8 cellular contexts compared by ENCODE assay signal in the genomic region with DNA sequence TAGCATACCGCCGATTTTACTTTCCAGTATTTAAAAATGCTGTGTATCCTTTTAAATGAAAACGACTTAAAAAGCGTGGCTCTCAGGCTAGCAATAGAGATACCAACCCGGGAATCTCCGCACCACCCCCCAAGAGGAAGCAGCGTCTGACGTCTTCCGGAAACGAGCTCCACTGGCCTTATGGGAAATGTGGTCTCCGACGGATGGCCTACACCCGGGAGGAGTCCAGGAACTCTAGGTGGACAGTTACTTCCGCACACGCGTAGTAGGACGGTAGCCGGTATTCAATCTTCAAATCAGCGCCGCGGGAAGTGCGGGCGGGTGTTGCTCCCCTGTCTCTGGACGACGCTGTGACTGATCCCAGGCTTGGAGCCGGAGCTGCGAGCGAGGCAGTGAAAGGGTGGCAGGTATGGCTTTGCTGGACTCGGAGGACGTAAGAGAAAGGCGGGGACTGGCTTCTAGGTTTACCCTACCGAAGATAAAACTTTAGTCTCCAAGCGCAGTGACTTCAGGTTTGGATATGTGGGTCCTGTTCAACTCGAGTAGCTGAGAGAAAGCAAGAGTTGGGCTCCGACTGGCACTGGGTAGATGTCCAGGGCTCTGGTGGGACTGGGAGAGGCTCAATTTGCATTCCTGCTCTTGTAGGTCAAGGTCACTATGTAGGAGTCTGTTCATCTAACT. TPM values are rescaled to one million over a fixed set of nuclear protein-coding genes. Genes with fewer than 3 reads are reported as not detected.
DNase-seq lines count a peak whose midpoint lies in the region; ATAC-seq, FAIRE-seq and TF ChIP-seq lines count a peak whose summit lies in the region.

TSS of gene ZNF684 (plus strand) at position 257 of the 681 bp plus-strand sequence. CDS start 1,530 bp downstream, outside the sequence.

- H3K4me3 ChIP-seq in kidney (ENCODE audit: low read length in 2 of 2): peak within 1 kb of the TSS; percentile 91 to 98

- DNase-seq in AG09319 (ENCODE audit: extremely low read depth, low read depth) (peak; percentile 77), NCI-H345 treated with DMSO at 0.1 percent for 48 hours (lab: John Stamatoyannopoulos, UW; ENCODE audit: unreplicated experiment) (peak; percentile 94), cerebellar cortex (ENCODE audit: low spot score) (peak; percentile 99), kidney (peak; percentile 94)
- peak; percentile 76 for DNase-seq in activated CD4-positive, CD25-positive, alpha-beta regulatory T cell treated with anti-CD3 and anti-CD28 coated beads, Interleukin-2, amount 50 U/mL, for 16 hours (ENCODE audit: low read depth, low spot score)
- peak; percentile 62 to 63 for DNase-seq in stimulated activated CD4-positive, alpha-beta T cell treated with anti-CD3 and anti-CD28 coated beads, Interleukin-15, amount 100 ng/mL, for 1 hour (ENCODE audit: low read depth in 1 of 2, low spot score in 1 of 2)

- peaks cover 0 to 4% of the 10 kb centered on the region in 2 donors for H3K4me1 ChIP-seq in kidney (ENCODE audit: control insufficient read depth in 1 of 2, insufficient read depth in 1 of 2, low read depth in 1 of 2, low read length in 2 of 2)

- TF ChIP-seq CTCF in AG09319 (IDR thresholded peaks at IDR 0.05; ENCODE audit: low read depth, low read length): no peak
- TF ChIP-seq CTCF in kidney (IDR thresholded peaks at IDR 0.05; ENCODE audit: borderline replicate concordance, extremely low read depth, insufficient read depth): no peak

- FAIRE-seq in kidney (lab: Jason Lieb, UNC): peak; percentile 95

- intact Hi-C loops in kidney (cut with DNase I): no loop called here

- no peaks in the 10 kb centered on the region for H3K9me3 ChIP-seq in kidney (ENCODE audit: control insufficient read depth in 1 of 2, low read length in 2 of 2)

- ATAC-seq in GM19025 (IDR thresholded peaks at IDR 0.05; ENCODE audit: low read depth, unreplicated experiment) (peak; percentile 96), HG03280 (IDR thresholded peaks at IDR 0.05; ENCODE audit: unreplicated experiment) (peak; percentile 93)

- H3K27ac ChIP-seq in kidney (ENCODE audit: low read depth in 2 of 2, low read length in 2 of 2): peak within 1 kb of the TSS; percentile 75 to 80

- no peaks in the 10 kb centered on the region for H3K36me3 ChIP-seq in kidney (ENCODE audit: control insufficient read depth in 1 of 2, insufficient read depth in 2 of 2, low read length in 2 of 2)

- H3K9ac ChIP-seq in kidney (ENCODE audit: low read length in 2 of 2): peak within 1 kb of the TSS; percentile 53 to 62

RNA-seq across cellular contexts. Expression of gene ZNF684, which starts in this region (rescaled TPM):
- 9.5 TPM for total RNA-seq in kidney
- 10.2 TPM for polyA plus RNA-seq in kidney (ENCODE audit: insufficient read depth, low read depth, low replicate concordance)

Comparison
In these comparisons a context has a peak if more than half of its experiments do, and no peak if none do; other contexts are left out.
1. Peak in every context shown above with its lines: DNase-seq, ATAC-seq, H3K4me3 ChIP-seq and H3K27ac ChIP-seq.